ENCODE assay signal across 17 cellular contexts in the genomic region with DNA sequence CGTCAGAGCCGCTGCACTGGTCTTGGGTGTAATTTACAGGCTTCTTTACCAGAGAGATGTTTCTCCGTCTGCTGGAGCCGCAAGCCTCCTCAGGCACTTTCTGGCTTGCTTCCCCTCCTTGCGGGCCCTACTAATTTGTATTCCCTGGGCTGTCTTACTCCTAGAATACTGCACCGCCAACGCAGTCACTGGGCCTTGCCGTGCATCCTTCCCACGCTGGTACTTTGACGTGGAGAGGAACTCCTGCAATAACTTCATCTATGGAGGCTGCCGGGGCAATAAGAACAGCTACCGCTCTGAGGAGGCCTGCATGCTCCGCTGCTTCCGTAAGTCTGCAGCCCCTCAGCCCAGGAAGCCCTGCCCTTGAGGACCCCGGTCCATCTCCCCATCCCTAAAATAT. TPM values are rescaled to one million over a fixed set of nuclear protein-coding genes. Genes with fewer than 3 reads are reported as not detected.
DNase-seq lines count a peak whose midpoint lies in the region; ATAC-seq and TF ChIP-seq lines count a peak whose summit lies in the region.
"Had no signal": no experiment of that assay in that cellular context is flagged by ENCODE, and none has a peak within 500 bp of the region (broad histone marks: within the 10 kb centered on the region; RNA-seq: fewer than 3 reads in every experiment).

No MANE protein-coding gene starts in this region.

- no peak for ATAC-seq in upper lobe of left lung (ENCODE audit: low FRiP score in 2 of 2)
- ATAC-seq in stimulated activated naive B cell treated with anti-CD40 and anti-IgM and Interleukin-4, amounts not matched to agents 10 μg/mL and 1 μg/mL and 100 μg/mL, for 72 hours (replicated peaks) = no peak
- ATAC-seq: heart right ventricle had no signal

- H3K27ac Mint-ChIP-seq in stimulated activated naive B cell treated with anti-CD40 and anti-IgM and Interleukin-4, amounts not matched to agents 10 μg/mL and 1 μg/mL and 100 μg/mL, for 72 hours = no peak overlapping the region

- H3K36me3 Mint-ChIP-seq in stimulated activated naive B cell treated with anti-CD40 and anti-IgM and Interleukin-4, amounts not matched to agents 10 μg/mL and 1 μg/mL and 100 μg/mL, for 72 hours = peaks cover 51 to 75% of the 10 kb centered on the region in 2 donors

- H3K9me3 ChIP-seq in PC-9 (ENCODE audit: insufficient read depth, low read depth) = no peaks in the 10 kb centered on the region
- no peaks in the 10 kb centered on the region for H3K9me3 ChIP-seq in esophagus squamous epithelium
- no peaks in the 10 kb centered on the region for H3K9me3 ChIP-seq in upper lobe of left lung
- H3K9me3 ChIP-seq: heart right ventricle had no signal

- 94 to 95% methylated on average over 8 to 12 of the region's 15 CpGs for WGBS in esophagus squamous epithelium, 2 donors
- WGBS in upper lobe of left lung, 2 donors = 94% methylated on average over 14 to 15 of the region's 15 CpGs

- H3K4me3 Mint-ChIP-seq in stimulated activated naive B cell treated with anti-CD40 and anti-IgM and Interleukin-4, amounts not matched to agents 10 μg/mL and 1 μg/mL and 100 μg/mL, for 72 hours = no peak overlapping the region
- H3K4me3 Mint-ChIP-seq: central memory CD8-positive, alpha-beta T cell had no signal

- peaks cover 74% of the 10 kb centered on the region for H4K20me1 ChIP-seq in PC-9 (ENCODE audit: insufficient read depth)

- BruUV-seq in PC-9 (replicated peaks; lab: Mats Ljungman, UMichigan) = no TSS peak

- H3K36me3 ChIP-seq in PC-9 (ENCODE audit: low read depth) = peaks cover 44% of the 10 kb centered on the region
- peaks cover 4 to 86% (median 20%) of the 10 kb centered on the region in 3 donors for H3K36me3 ChIP-seq in esophagus squamous epithelium
- peaks cover 6 to 52% (median 39%) of the 10 kb centered on the region in 4 donors for H3K36me3 ChIP-seq in upper lobe of left lung

- TF ChIP-seq EP300 in upper lobe of left lung (IDR thresholded peaks at IDR 0.05) = no peak

- no peaks in the 10 kb centered on the region for H3K9me3 Mint-ChIP-seq in stimulated activated naive B cell treated with anti-CD40 and anti-IgM and Interleukin-4, amounts not matched to agents 10 μg/mL and 1 μg/mL and 100 μg/mL, for 72 hours
- H3K9me3 Mint-ChIP-seq: central memory CD8-positive, alpha-beta T cell had no signal

- H3K4me1 ChIP-seq in PC-9 (replicated peaks; ENCODE audit: insufficient read depth) (peaks cover 44% of the 10 kb centered on the region), esophagus squamous epithelium (peaks cover 12 to 79% (median 18%) of the 10 kb centered on the region in 3 donors), upper lobe of left lung (peaks cover 10 to 35% (median 15%) of the 10 kb centered on the region in 4 donors)

- no peaks in the 10 kb centered on the region for H3K9me2 ChIP-seq in PC-9 (ENCODE audit: insufficient read depth)

- H3K4me3 ChIP-seq in PC-9 (no peak overlapping the region), esophagus squamous epithelium (no peak overlapping the region), upper lobe of left lung (no peak overlapping the region)
- H3K4me3 ChIP-seq: heart right ventricle had no signal

- CTCF ChIA-PET in PC-9 (lab: Charles Lee) = interaction anchor here (0.6 to 0.9 kb wide), 2 partner anchors 46 to 258 kb away, joined by 3 to 11 read pairs; no protein-coding TSS in a partner anchor

- H3K27me3 ChIP-seq in PC-9 (ENCODE audit: insufficient read depth, low read depth) (no peaks in the 10 kb centered on the region), esophagus squamous epithelium (no peaks in the 10 kb centered on the region), upper lobe of left lung (no peaks in the 10 kb centered on the region)
- H3K27me3 ChIP-seq: heart right ventricle had no signal

- no peak overlapping the region for H2AFZ ChIP-seq in PC-9

- H3K79me2 ChIP-seq in PC-9 (ENCODE audit: low read depth) = peaks cover 73% of the 10 kb centered on the region

- H3K4me1 Mint-ChIP-seq in stimulated activated naive B cell treated with anti-CD40 and anti-IgM and Interleukin-4, amounts not matched to agents 10 μg/mL and 1 μg/mL and 100 μg/mL, for 72 hours = peaks cover 10 to 15% of the 10 kb centered on the region in 2 donors
- H3K4me1 Mint-ChIP-seq: central memory CD8-positive, alpha-beta T cell had no signal

- no peak for TF ChIP-seq CTCF in PC-9 (conservative IDR thresholded peaks at IDR 0.05)
- no peak for TF ChIP-seq CTCF in esophagus squamous epithelium (IDR thresholded peaks at IDR 0.05)
- TF ChIP-seq CTCF in upper lobe of left lung (IDR thresholded peaks at IDR 0.05) = no peak

- peaks cover 80% of the 10 kb centered on the region for H3F3A ChIP-seq in PC-9 (ENCODE audit: insufficient read depth, low read depth)

- intact Hi-C loops in PC-9 (cut with micrococcal nuclease; ENCODE audit: unreplicated experiment) = loop anchor here (1.0 to 2.0 kb wide), 3 partner anchors 13 to 45 kb away; a partner anchor contains a TSS
- intact Hi-C loops in esophagus squamous epithelium (cut with DNase I) = no loop called here

- POLR2A ChIA-PET in PC-9 (lab: Charles Lee; ENCODE audit: unreplicated experiment) = interaction anchor here (0.6 to 1.2 kb wide), 2 partner anchors 16 to 26 kb away, joined by 3 to 4 read pairs; a partner anchor contains a TSS

- DNase-seq in PC-9 (no peak), esophagus squamous epithelium (lab: John Stamatoyannopoulos, UW) (no peak), occipital lobe (lab: John Stamatoyannopoulos, UW) (peak; percentile 27), upper lobe of left lung (no peak), NCI-H226 (no peak)
- no peak for DNase-seq in stimulated activated CD4-positive, alpha-beta T cell treated with anti-CD3 and anti-CD28 coated beads, Interleukin-2, amount 100 ng/mL, for 24 hours
- no peak for DNase-seq in activated CD8-positive, alpha-beta memory T cell treated with anti-CD3 and anti-CD28 coated beads, Interleukin-2, amount 50 U/mL, for 4 hours
- no peak for DNase-seq in stimulated activated naive B cell treated with anti-CD40 and anti-IgM and Interleukin-4, amounts not matched to agents 10 μg/mL and 1 μg/mL and 100 μg/mL, for 72 hours
- DNase-seq: effector CD8-positive, alpha-beta T cell; heart right ventricle; NCI-H1105; NCI-H526 treated with DMSO at 0.1 percent for 48 hours; SIG-M5; stimulated activated CD4-positive, alpha-beta T cell treated with anti-CD3 and anti-CD28 coated beads, Interleukin-4, amount 100 ng/mL, for 1 hour had no signal

- H3K27me3 Mint-ChIP-seq in stimulated activated naive B cell treated with anti-CD40 and anti-IgM and Interleukin-4, amounts not matched to agents 10 μg/mL and 1 μg/mL and 100 μg/mL, for 72 hours = no peaks in the 10 kb centered on the region
- H3K27me3 Mint-ChIP-seq: central memory CD8-positive, alpha-beta T cell had no signal

- TF ChIP-seq POLR2A in esophagus squamous epithelium (IDR thresholded peaks at IDR 0.05) (no peak), upper lobe of left lung (IDR thresholded peaks at IDR 0.05) (no peak)

- H3K27ac ChIP-seq in PC-9 (peak overlapping the region; percentile 75), esophagus squamous epithelium (peak overlapping the region; percentile 67 to 89 (median 82)), upper lobe of left lung (peak overlapping the region; percentile 40 to 80 (median 76))
- H3K27ac ChIP-seq: heart right ventricle had no signal

- peak overlapping the region; percentile 60 for H3K4me2 ChIP-seq in PC-9

RNA-seq across cellular contexts. Expression of a gene that starts 14.1 kb away (rescaled TPM):
- total RNA-seq in PC-9 (2021) (100 and 150 TPM in 2 replicates), esophagus squamous epithelium (100 to 1,000 TPM; 354 to 843 (median 469) TPM), occipital lobe (not detected), upper lobe of left lung (100 to 1,000 TPM in 4 of 6 donors, 10 to 100 TPM in 2; 65.0 to 251 (median 144) TPM)
- total RNA-seq: myocyte, skeletal muscle tissue had no signal

RNA-seq across cellular contexts. Expression of a gene that starts 25.6 kb away (rescaled TPM):
- total RNA-seq in PC-9 (2021) (1,019 and 1,161 TPM in 2 replicates), esophagus squamous epithelium (100 to 1,000 TPM; 345 to 663 (median 433) TPM), occipital lobe (73.9 TPM), upper lobe of left lung (100 to 1,000 TPM; 192 to 583 (median 317) TPM)

RNA-seq across cellular contexts. Expression of a gene that starts 25.8 kb away (rescaled TPM):
- 33.6 and 39.8 TPM in 2 replicates for total RNA-seq in PC-9 (2021)
- total RNA-seq in esophagus squamous epithelium = 10 to 100 TPM; 24.0 to 42.8 (median 27.3) TPM
- 41.8 TPM for total RNA-seq in occipital lobe
- 10 to 100 TPM; 15.3 to 45.8 (median 29.8) TPM for total RNA-seq in upper lobe of left lung

RNA-seq across cellular contexts. Expression of a gene that starts 29.7 kb away (rescaled TPM):
- total RNA-seq in PC-9 (2021) (6.1 and 9.3 TPM in 2 replicates), esophagus squamous epithelium (10 to 100 TPM; 13.7 to 27.0 (median 21.6) TPM), occipital lobe (0.31 TPM), upper lobe of left lung (10 to 100 TPM in 4 of 6 donors, 1 to 10 TPM in 2; 6.8 to 22.0 (median 12.0) TPM)

RNA-seq across cellular contexts. Expression of a gene that starts 33.8 kb away (rescaled TPM):
- not detected in 2 replicates for total RNA-seq in PC-9 (2021)
- total RNA-seq in esophagus squamous epithelium = 100 to 1,000 TPM in 1 of 4 donors, 10 to 100 TPM in 2, 1 to 10 TPM in 1; 1.1 to 101 (median 26.3) TPM
- 0.78 TPM for total RNA-seq in occipital lobe
- 100 to 1,000 TPM in 3 of 6 donors, 10 to 100 TPM in 3; 71.2 to 236 (median 96.2) TPM for total RNA-seq in upper lobe of left lung
- total RNA-seq: myocyte had no signal

Comparison
In these comparisons a context has a peak if more than half of its experiments do, and no peak if none do; other contexts are left out.
1. RNA of a gene that starts 14.1 kb away (total RNA-seq): 354 to 843 TPM in esophagus squamous epithelium, 65.0 to 251 TPM in upper lobe of left lung and 100 to 150 TPM in PC-9; not detected in occipital lobe (single experiment); every median in the first group is over 10 times any median in the second.
2. Peak in every context shown above with its lines, with median percentiles within 50 percentile points of each other: H3K27ac ChIP-seq.